Comparison of ENCODE assay signal across 1 cellular context in genomic region chr1:31472311-31472637, GRCh38.
TF ChIP-seq lines count a peak whose summit lies in the region.

No MANE protein-coding gene starts in this region.

TF ChIP-seq in GM12878, 131 proteins besides CTCF, POLR2A, EP300 and RAD21:
- TF ChIP-seq ZNF687 (IDR thresholded peaks at IDR 0.05): peak; percentile 47; the same call in 1 of the 2 replicates
